Comparison of ENCODE assay signal across 1 cellular context in the genomic region with DNA sequence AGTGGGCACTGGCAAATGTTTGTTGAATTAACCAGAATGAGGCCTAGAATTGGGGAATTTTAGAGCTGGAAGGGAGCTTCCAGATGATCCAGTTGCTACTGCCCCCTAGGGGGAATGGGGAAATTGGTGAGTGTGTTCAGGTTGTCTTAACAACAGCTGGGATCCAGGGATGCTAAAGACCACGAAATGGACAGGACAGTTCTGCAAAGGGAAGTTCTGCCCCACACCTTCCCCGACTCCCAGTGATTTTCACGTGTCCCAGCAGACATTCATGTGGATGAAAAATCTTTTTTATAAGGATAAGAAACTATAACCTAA.
TF ChIP-seq lines count a peak whose summit lies in the region.

No MANE protein-coding gene starts in this region.

TF ChIP-seq in WTC11, 78 proteins besides CTCF, POLR2A, EP300 and RAD21 (continued from another document):
- no peak for TF ChIP-seq HMGA2 (CRISPR knock-in tag; IDR thresholded peaks at IDR 0.05)
- TF ChIP-seq, protein P1, sequence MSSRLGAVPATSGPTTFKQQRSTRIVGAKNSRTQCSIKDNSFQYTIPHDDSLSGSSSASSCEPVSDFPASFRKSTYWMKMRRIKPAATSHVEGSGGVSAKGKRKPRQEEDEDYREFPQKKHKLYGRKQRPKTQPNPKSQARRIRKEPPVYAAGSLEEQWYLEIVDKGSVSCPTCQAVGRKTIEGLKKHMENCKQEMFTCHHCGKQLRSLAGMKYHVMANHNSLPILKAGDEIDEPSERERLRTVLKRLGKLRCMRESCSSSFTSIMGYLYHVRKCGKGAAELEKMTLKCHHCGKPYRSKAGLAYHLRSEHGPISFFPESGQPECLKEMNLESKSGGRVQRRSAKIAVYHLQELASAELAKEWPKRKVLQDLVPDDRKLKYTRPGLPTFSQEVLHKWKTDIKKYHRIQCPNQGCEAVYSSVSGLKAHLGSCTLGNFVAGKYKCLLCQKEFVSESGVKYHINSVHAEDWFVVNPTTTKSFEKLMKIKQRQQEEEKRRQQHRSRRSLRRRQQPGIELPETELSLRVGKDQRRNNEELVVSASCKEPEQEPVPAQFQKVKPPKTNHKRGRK (CRISPR knock-in tag; IDR thresholded peaks at IDR 0.05; ENCODE audit: borderline replicate concordance), result no peak
- TF ChIP-seq, protein P2, sequence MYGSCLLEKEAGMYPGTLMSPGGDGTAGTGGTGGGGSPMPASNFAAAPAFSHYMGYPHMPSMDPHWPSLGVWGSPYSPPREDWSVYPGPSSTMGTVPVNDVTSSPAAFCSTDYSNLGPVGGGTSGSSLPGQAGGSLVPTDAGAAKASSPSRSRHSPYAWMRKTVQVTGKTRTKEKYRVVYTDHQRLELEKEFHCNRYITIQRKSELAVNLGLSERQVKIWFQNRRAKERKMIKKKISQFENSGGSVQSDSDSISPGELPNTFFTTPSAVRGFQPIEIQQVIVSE (CRISPR knock-in tag; IDR thresholded peaks at IDR 0.05; ENCODE audit: borderline replicate concordance), result no peak
- TF ChIP-seq, protein P3, sequence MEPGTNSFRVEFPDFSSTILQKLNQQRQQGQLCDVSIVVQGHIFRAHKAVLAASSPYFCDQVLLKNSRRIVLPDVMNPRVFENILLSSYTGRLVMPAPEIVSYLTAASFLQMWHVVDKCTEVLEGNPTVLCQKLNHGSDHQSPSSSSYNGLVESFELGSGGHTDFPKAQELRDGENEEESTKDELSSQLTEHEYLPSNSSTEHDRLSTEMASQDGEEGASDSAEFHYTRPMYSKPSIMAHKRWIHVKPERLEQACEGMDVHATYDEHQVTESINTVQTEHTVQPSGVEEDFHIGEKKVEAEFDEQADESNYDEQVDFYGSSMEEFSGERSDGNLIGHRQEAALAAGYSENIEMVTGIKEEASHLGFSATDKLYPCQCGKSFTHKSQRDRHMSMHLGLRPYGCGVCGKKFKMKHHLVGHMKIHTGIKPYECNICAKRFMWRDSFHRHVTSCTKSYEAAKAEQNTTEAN (CRISPR knock-in tag; IDR thresholded peaks at IDR 0.05), result no peak
- TF ChIP-seq, protein P4, sequence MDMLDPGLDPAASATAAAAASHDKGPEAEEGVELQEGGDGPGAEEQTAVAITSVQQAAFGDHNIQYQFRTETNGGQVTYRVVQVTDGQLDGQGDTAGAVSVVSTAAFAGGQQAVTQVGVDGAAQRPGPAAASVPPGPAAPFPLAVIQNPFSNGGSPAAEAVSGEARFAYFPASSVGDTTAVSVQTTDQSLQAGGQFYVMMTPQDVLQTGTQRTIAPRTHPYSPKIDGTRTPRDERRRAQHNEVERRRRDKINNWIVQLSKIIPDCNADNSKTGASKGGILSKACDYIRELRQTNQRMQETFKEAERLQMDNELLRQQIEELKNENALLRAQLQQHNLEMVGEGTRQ (CRISPR knock-in tag; IDR thresholded peaks at IDR 0.05), result no peak
